ENCODE assay signal across 16 cellular contexts in genomic region chr1:167429612-167430011, GRCh38.
A peak's percentile ranks its signal among the peaks of the same experiment; 100 is the strongest.
DNase-seq lines count a peak whose midpoint lies in the region; ATAC-seq and TF ChIP-seq lines count a peak whose summit lies in the region.
"Had no signal": no experiment of that assay in that cellular context is flagged by ENCODE, and none has a peak within 500 bp of the region (broad histone marks: within the 10 kb centered on the region; RNA-seq: fewer than 3 reads in every experiment).

No MANE protein-coding gene starts in this region.

- no peak for TF ChIP-seq RAD21 in HCT116 (IDR thresholded peaks at IDR 0.05; ENCODE audit: low read depth)

- H3K36me3 ChIP-seq in BLaER1 (peaks cover 2% of the 10 kb centered on the region), HCT116 (ENCODE audit: control insufficient read depth in 1 of 2, insufficient read depth in 2 of 2, low read length in 2 of 2) (no peaks in the 10 kb centered on the region)
- H3K36me3 ChIP-seq: colonic mucosa had no signal

- peak overlapping the region; percentile 87 for H3K27ac Mint-ChIP-seq in T-cell
- H3K27ac Mint-ChIP-seq: type B pancreatic cell had no signal

- no peaks in the 10 kb centered on the region for H3K79me2 ChIP-seq in HCT116 (ENCODE audit: insufficient read depth, low read length)

- TF ChIP-seq POLR2A in HCT116 (IDR thresholded peaks at IDR 0.05; ENCODE audit: borderline replicate concordance, extremely low read depth, insufficient read depth, insufficient read length), result no peak

- DNase-seq in HCT116 (ENCODE audit: low read depth, low spot score) (no peak), T-cell (no peak), RKO (ENCODE audit: low spot score) (no peak), glomerular visceral epithelial cell (ENCODE audit: extremely low spot score) (no peak), activated gamma-delta T cell treated with Interleukin-2 at 50 U/mL for 16 hours (no peak)
- no peak for DNase-seq in stimulated activated CD4-positive, alpha-beta T cell treated with anti-CD3 and anti-CD28 coated beads, Interleukin-15, amount 100 ng/mL, for 24 hours
- DNase-seq: activated effector memory CD4-positive, alpha-beta T cell treated with anti-CD3 and anti-CD28 coated beads, Interleukin-2, amount 50 U/mL, for 16 hours; colonic mucosa; Kasumi-1; kidney glomerular epithelial cell; NCI-H2227 treated with DMSO at 0.1 percent for 48 hours; small intestine had no signal

- H3K9me3 ChIP-seq in BLaER1 (no peaks in the 10 kb centered on the region), HCT116 (ENCODE audit: control insufficient read depth in 1 of 2, insufficient read depth in 1 of 2, low read depth in 1 of 2, low read length in 2 of 2) (no peaks in the 10 kb centered on the region)
- H3K9me3 ChIP-seq: colonic mucosa had no signal

- H2AFZ ChIP-seq in HCT116 (ENCODE audit: low read depth, low read length, poor library complexity, severe bottlenecking), result no peak overlapping the region

- H3K9ac ChIP-seq in BLaER1 (peak overlapping the region; percentile 76; the same call in 1 of the 2 replicates), HCT116 (ENCODE audit: low read length) (no peak overlapping the region)

- CTCF ChIA-PET in HCT116 (lab: Charles Lee) (no interaction called here), T-cell (lab: Charles Lee) (no interaction called here)

- POLR2A ChIA-PET in HCT116 (lab: Charles Lee) (no interaction called here), T-cell (lab: Charles Lee) (interaction anchor here in 1 of 2 donors (1.0 kb wide), 1 partner anchor 42 kb away, joined by 7 read pairs; no protein-coding TSS in a partner anchor)

- H3K9me2 ChIP-seq in HCT116 (ENCODE audit: insufficient read depth), result no peaks in the 10 kb centered on the region

- H3K4me3 ChIP-seq in BLaER1 (no peak overlapping the region; the same call in 1 of the 2 replicates), HCT116 (replicated peaks in 1 of 2; ENCODE audit: low read depth in 1 of 2, low read length in 2 of 2) (no peak overlapping the region)
- H3K4me3 ChIP-seq: colonic mucosa had no signal

- H3K27me3 Mint-ChIP-seq in T-cell, result no peaks in the 10 kb centered on the region
- H3K27me3 Mint-ChIP-seq: type B pancreatic cell had no signal

- peaks cover 29 to 77% (median 71%) of the 10 kb centered on the region in 3 donors for H3K4me1 Mint-ChIP-seq in T-cell

- TSS peak; percentile 17 for BruUV-seq in HCT116 (replicated peaks; lab: Mats Ljungman, UMichigan)

- H4K20me1 ChIP-seq in BLaER1 (no peaks in the 10 kb centered on the region), HCT116 (ENCODE audit: insufficient read depth) (no peaks in the 10 kb centered on the region)

- H3K4me2 ChIP-seq in BLaER1 (peak overlapping the region; percentile 90), HCT116 (ENCODE audit: low read length) (no peak overlapping the region)

- intact Hi-C loops in HCT116 (cut with micrococcal nuclease), result no loop called here

- H3K27ac ChIP-seq in BLaER1 (peak overlapping the region; percentile 92), HCT116 (ENCODE audit: low read depth, low read length) (no peak overlapping the region)
- H3K27ac ChIP-seq: colonic mucosa, VCaP had no signal

- no peak for TF ChIP-seq CTCF in HCT116 (IDR thresholded peaks at IDR 0.05 in 2 of 3, conservative IDR thresholded peaks at IDR 0.05 in 1 of 3; ENCODE audit: borderline replicate concordance in 1 of 3, insufficient read depth in 1 of 3, low read depth in 2 of 3, low read length in 2 of 3)

- H3K27me3 ChIP-seq in BLaER1 (no peaks in the 10 kb centered on the region), HCT116 (ENCODE audit: insufficient read depth, low read length) (no peaks in the 10 kb centered on the region)
- H3K27me3 ChIP-seq: colonic mucosa had no signal

- H3K4me3 Mint-ChIP-seq in T-cell, result no peak overlapping the region
- H3K4me3 Mint-ChIP-seq: type B pancreatic cell had no signal

- RAD21 ChIA-PET in HCT116 (lab: Charles Lee; ENCODE audit: low non-redundant PET in 1 of 2, low total read pairs in 2 of 2, uncharacterized antibody in 2 of 2, unreplicated experiment in 2 of 2), result no interaction called here

- no peaks in the 10 kb centered on the region for H3K9me3 Mint-ChIP-seq in T-cell
- H3K9me3 Mint-ChIP-seq: type B pancreatic cell had no signal

- H3K4me1 ChIP-seq in BLaER1 (peaks cover 100% of the 10 kb centered on the region), HCT116 (ENCODE audit: control insufficient read depth in 1 of 2, insufficient read depth in 2 of 2, low read length in 2 of 2) (no peaks in the 10 kb centered on the region)
- H3K4me1 ChIP-seq: colonic mucosa had no signal

- ATAC-seq in GM18909 (IDR thresholded peaks at IDR 0.05; ENCODE audit: poor library complexity, unreplicated experiment), result peak; percentile 44
- no peak for ATAC-seq in HCT116
- no peak for ATAC-seq in T-cell (replicated peaks in 1 of 4)

- H3K36me3 Mint-ChIP-seq in T-cell, result peaks cover 39% of the 10 kb centered on the region
- H3K36me3 Mint-ChIP-seq: type B pancreatic cell had no signal

TF ChIP-seq in HCT116, 20 proteins besides CTCF, POLR2A, EP300 and RAD21:
- TF ChIP-seq, protein P1, sequence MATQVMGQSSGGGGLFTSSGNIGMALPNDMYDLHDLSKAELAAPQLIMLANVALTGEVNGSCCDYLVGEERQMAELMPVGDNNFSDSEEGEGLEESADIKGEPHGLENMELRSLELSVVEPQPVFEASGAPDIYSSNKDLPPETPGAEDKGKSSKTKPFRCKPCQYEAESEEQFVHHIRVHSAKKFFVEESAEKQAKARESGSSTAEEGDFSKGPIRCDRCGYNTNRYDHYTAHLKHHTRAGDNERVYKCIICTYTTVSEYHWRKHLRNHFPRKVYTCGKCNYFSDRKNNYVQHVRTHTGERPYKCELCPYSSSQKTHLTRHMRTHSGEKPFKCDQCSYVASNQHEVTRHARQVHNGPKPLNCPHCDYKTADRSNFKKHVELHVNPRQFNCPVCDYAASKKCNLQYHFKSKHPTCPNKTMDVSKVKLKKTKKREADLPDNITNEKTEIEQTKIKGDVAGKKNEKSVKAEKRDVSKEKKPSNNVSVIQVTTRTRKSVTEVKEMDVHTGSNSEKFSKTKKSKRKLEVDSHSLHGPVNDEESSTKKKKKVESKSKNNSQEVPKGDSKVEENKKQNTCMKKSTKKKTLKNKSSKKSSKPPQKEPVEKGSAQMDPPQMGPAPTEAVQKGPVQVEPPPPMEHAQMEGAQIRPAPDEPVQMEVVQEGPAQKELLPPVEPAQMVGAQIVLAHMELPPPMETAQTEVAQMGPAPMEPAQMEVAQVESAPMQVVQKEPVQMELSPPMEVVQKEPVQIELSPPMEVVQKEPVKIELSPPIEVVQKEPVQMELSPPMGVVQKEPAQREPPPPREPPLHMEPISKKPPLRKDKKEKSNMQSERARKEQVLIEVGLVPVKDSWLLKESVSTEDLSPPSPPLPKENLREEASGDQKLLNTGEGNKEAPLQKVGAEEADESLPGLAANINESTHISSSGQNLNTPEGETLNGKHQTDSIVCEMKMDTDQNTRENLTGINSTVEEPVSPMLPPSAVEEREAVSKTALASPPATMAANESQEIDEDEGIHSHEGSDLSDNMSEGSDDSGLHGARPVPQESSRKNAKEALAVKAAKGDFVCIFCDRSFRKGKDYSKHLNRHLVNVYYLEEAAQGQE (IDR thresholded peaks at IDR 0.05; ENCODE audit: low read depth), result no peak
- no peak for TF ChIP-seq ZNF274 (IDR thresholded peaks at IDR 0.05; ENCODE audit: low read depth, low read length)
- no peak for TF ChIP-seq POLR2AphosphoS5 (IDR thresholded peaks at IDR 0.05; ENCODE audit: low read depth, low read length)
- no peak for TF ChIP-seq EGR1 (IDR thresholded peaks at IDR 0.05; ENCODE audit: low read depth)
